1 cellular context compared by ENCODE assay signal in the genomic region with DNA sequence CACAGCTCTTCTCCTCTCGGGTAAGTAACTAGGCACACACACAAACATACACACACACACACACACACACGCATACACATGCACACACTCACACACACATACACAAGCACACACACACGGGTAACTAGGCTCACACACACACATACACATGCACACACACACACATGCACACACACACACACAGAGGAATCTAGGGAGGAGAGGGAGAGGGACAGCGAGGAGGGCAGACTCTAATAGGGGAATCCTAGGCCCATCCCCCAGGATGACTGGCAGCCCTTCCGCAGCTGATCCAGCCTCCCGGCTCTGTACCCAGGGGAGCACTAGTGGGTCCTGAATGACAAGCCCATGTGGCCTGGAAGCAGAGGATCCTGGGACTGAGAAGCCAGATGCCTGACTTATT.
TF ChIP-seq lines count a peak whose summit lies in the region.

No MANE protein-coding gene starts in this region.

TF ChIP-seq in HEK293, 187 proteins besides CTCF, POLR2A, EP300 and RAD21 (continued from another document and continues in another):
- TF ChIP-seq PRDM2 (tag by site-specific recombination; IDR thresholded peaks at IDR 0.05; ENCODE audit: borderline replicate concordance) (no peak), ZFP37 (tag by site-specific recombination; IDR thresholded peaks at IDR 0.05) (no peak), ZNF362 (tag by site-specific recombination; IDR thresholded peaks at IDR 0.05) (no peak), TRIM28 (IDR thresholded peaks at IDR 0.05; ENCODE audit: borderline replicate concordance, low read length) (no peak), PRDM4 (tag by site-specific recombination; IDR thresholded peaks at IDR 0.05) (no peak), ZNF843 (tag by site-specific recombination; IDR thresholded peaks at IDR 0.05) (no peak), ZNF837 (tag by site-specific recombination; IDR thresholded peaks at IDR 0.05) (no peak), ZNF184 (tag by site-specific recombination; IDR thresholded peaks at IDR 0.05) (no peak), GLI2 (tag by site-specific recombination; IDR thresholded peaks at IDR 0.05; ENCODE audit: borderline replicate concordance, low read depth) (no peak), ZNF692 (tag by site-specific recombination; IDR thresholded peaks at IDR 0.05) (no peak), ZNF830 (tag by site-specific recombination; IDR thresholded peaks at IDR 0.05; ENCODE audit: low read depth) (no peak), ZNF132 (tag by site-specific recombination; IDR thresholded peaks at IDR 0.05; ENCODE audit: borderline replicate concordance) (no peak), ZNF121 (tag by site-specific recombination; IDR thresholded peaks at IDR 0.05) (no peak), ZIC2 (tag by site-specific recombination; IDR thresholded peaks at IDR 0.05) (no peak), ZNF747 (tag by site-specific recombination; IDR thresholded peaks at IDR 0.05) (no peak), GLI4 (tag by site-specific recombination; IDR thresholded peaks at IDR 0.05) (no peak), KLF8 (tag by site-specific recombination; IDR thresholded peaks at IDR 0.05) (no peak; the same call in 1 of the 2 replicates), ZSCAN30 (tag by site-specific recombination; IDR thresholded peaks at IDR 0.05) (no peak), SETDB1 (IDR thresholded peaks at IDR 0.05; ENCODE audit: insufficient read length, low read length) (no peak), ZNF223 (tag by site-specific recombination; IDR thresholded peaks at IDR 0.05) (no peak), OSR2 (tag by site-specific recombination; IDR thresholded peaks at IDR 0.05) (no peak), ZNF530 (tag by site-specific recombination; IDR thresholded peaks at IDR 0.05; ENCODE audit: low read depth) (no peak), ZNF148 (tag by site-specific recombination; IDR thresholded peaks at IDR 0.05; ENCODE audit: borderline replicate concordance) (no peak), ZNF768 (tag by site-specific recombination; IDR thresholded peaks at IDR 0.05) (no peak), ZNF394 (tag by site-specific recombination; IDR thresholded peaks at IDR 0.05; ENCODE audit: borderline replicate concordance) (no peak), ZNF514 (tag by site-specific recombination; IDR thresholded peaks at IDR 0.05) (no peak), ZNF571 (tag by site-specific recombination; IDR thresholded peaks at IDR 0.05) (no peak), ZBTB48 (tag by site-specific recombination; IDR thresholded peaks at IDR 0.05) (peak; percentile 63; the same call in 1 of the 2 replicates), ZBTB49 (tag by site-specific recombination; IDR thresholded peaks at IDR 0.05; ENCODE audit: low read depth) (no peak), ZBTB17 (tag by site-specific recombination; IDR thresholded peaks at IDR 0.05) (peak; percentile 76)
- TF ChIP-seq, protein P1, sequence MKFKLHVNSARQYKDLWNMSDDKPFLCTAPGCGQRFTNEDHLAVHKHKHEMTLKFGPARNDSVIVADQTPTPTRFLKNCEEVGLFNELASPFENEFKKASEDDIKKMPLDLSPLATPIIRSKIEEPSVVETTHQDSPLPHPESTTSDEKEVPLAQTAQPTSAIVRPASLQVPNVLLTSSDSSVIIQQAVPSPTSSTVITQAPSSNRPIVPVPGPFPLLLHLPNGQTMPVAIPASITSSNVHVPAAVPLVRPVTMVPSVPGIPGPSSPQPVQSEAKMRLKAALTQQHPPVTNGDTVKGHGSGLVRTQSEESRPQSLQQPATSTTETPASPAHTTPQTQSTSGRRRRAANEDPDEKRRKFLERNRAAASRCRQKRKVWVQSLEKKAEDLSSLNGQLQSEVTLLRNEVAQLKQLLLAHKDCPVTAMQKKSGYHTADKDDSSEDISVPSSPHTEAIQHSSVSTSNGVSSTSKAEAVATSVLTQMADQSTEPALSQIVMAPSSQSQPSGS (tag by site-specific recombination; IDR thresholded peaks at IDR 0.05; ENCODE audit: low read depth), result no peak
- TF ChIP-seq, protein P2, sequence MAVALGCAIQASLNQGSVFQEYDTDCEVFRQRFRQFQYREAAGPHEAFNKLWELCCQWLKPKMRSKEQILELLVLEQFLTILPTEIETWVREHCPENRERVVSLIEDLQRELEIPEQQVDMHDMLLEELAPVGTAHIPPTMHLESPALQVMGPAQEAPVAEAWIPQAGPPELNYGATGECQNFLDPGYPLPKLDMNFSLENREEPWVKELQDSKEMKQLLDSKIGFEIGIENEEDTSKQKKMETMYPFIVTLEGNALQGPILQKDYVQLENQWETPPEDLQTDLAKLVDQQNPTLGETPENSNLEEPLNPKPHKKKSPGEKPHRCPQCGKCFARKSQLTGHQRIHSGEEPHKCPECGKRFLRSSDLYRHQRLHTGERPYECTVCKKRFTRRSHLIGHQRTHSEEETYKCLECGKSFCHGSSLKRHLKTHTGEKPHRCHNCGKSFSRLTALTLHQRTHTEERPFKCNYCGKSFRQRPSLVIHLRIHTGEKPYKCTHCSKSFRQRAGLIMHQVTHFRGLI (tag by site-specific recombination; IDR thresholded peaks at IDR 0.05), result no peak
- TF ChIP-seq, protein P3, sequence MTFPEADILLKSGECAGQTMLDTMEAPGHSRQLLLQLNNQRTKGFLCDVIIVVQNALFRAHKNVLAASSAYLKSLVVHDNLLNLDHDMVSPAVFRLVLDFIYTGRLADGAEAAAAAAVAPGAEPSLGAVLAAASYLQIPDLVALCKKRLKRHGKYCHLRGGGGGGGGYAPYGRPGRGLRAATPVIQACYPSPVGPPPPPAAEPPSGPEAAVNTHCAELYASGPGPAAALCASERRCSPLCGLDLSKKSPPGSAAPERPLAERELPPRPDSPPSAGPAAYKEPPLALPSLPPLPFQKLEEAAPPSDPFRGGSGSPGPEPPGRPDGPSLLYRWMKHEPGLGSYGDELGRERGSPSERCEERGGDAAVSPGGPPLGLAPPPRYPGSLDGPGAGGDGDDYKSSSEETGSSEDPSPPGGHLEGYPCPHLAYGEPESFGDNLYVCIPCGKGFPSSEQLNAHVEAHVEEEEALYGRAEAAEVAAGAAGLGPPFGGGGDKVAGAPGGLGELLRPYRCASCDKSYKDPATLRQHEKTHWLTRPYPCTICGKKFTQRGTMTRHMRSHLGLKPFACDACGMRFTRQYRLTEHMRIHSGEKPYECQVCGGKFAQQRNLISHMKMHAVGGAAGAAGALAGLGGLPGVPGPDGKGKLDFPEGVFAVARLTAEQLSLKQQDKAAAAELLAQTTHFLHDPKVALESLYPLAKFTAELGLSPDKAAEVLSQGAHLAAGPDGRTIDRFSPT (tag by site-specific recombination; IDR thresholded peaks at IDR 0.05), result no peak
